Comparison of ENCODE assay signal across 1 cellular context in genomic region chr22:31246687-31247086, GRCh38.
TF ChIP-seq lines count a peak whose summit lies in the region.

No MANE protein-coding gene starts in this region.

TF ChIP-seq in WTC11, 78 proteins besides CTCF, POLR2A, EP300 and RAD21 (continued from another document):
- TF ChIP-seq ZNF512 (CRISPR knock-in tag; IDR thresholded peaks at IDR 0.05; ENCODE audit: borderline replicate concordance) (no peak), NR1H2 (CRISPR knock-in tag; IDR thresholded peaks at IDR 0.05) (no peak), ZNF671 (CRISPR knock-in tag; IDR thresholded peaks at IDR 0.05) (no peak), HMGA2 (CRISPR knock-in tag; IDR thresholded peaks at IDR 0.05) (no peak), ETV6 (CRISPR knock-in tag; IDR thresholded peaks at IDR 0.05) (no peak), CREM (CRISPR knock-in tag; IDR thresholded peaks at IDR 0.05) (no peak)
- TF ChIP-seq, protein P1, sequence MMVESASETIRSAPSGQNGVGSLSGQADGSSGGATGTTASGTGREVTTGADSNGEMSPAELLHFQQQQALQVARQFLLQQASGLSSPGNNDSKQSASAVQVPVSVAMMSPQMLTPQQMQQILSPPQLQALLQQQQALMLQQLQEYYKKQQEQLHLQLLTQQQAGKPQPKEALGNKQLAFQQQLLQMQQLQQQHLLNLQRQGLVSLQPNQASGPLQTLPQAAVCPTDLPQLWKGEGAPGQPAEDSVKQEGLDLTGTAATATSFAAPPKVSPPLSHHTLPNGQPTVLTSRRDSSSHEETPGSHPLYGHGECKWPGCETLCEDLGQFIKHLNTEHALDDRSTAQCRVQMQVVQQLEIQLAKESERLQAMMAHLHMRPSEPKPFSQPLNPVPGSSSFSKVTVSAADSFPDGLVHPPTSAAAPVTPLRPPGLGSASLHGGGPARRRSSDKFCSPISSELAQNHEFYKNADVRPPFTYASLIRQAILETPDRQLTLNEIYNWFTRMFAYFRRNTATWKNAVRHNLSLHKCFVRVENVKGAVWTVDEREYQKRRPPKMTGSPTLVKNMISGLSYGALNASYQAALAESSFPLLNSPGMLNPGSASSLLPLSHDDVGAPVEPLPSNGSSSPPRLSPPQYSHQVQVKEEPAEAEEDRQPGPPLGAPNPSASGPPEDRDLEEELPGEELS (CRISPR knock-in tag; IDR thresholded peaks at IDR 0.05), result no peak
- TF ChIP-seq, protein P2, sequence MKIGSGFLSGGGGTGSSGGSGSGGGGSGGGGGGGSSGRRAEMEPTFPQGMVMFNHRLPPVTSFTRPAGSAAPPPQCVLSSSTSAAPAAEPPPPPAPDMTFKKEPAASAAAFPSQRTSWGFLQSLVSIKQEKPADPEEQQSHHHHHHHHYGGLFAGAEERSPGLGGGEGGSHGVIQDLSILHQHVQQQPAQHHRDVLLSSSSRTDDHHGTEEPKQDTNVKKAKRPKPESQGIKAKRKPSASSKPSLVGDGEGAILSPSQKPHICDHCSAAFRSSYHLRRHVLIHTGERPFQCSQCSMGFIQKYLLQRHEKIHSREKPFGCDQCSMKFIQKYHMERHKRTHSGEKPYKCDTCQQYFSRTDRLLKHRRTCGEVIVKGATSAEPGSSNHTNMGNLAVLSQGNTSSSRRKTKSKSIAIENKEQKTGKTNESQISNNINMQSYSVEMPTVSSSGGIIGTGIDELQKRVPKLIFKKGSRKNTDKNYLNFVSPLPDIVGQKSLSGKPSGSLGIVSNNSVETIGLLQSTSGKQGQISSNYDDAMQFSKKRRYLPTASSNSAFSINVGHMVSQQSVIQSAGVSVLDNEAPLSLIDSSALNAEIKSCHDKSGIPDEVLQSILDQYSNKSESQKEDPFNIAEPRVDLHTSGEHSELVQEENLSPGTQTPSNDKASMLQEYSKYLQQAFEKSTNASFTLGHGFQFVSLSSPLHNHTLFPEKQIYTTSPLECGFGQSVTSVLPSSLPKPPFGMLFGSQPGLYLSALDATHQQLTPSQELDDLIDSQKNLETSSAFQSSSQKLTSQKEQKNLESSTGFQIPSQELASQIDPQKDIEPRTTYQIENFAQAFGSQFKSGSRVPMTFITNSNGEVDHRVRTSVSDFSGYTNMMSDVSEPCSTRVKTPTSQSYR (CRISPR knock-in tag; IDR thresholded peaks at IDR 0.05), result no peak
- TF ChIP-seq, protein P3, sequence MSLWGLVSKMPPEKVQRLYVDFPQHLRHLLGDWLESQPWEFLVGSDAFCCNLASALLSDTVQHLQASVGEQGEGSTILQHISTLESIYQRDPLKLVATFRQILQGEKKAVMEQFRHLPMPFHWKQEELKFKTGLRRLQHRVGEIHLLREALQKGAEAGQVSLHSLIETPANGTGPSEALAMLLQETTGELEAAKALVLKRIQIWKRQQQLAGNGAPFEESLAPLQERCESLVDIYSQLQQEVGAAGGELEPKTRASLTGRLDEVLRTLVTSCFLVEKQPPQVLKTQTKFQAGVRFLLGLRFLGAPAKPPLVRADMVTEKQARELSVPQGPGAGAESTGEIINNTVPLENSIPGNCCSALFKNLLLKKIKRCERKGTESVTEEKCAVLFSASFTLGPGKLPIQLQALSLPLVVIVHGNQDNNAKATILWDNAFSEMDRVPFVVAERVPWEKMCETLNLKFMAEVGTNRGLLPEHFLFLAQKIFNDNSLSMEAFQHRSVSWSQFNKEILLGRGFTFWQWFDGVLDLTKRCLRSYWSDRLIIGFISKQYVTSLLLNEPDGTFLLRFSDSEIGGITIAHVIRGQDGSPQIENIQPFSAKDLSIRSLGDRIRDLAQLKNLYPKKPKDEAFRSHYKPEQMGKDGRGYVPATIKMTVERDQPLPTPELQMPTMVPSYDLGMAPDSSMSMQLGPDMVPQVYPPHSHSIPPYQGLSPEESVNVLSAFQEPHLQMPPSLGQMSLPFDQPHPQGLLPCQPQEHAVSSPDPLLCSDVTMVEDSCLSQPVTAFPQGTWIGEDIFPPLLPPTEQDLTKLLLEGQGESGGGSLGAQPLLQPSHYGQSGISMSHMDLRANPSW (CRISPR knock-in tag; conservative IDR thresholded peaks at IDR 0.05; ENCODE audit: low read depth), result no peak
